In the genomic region with DNA sequence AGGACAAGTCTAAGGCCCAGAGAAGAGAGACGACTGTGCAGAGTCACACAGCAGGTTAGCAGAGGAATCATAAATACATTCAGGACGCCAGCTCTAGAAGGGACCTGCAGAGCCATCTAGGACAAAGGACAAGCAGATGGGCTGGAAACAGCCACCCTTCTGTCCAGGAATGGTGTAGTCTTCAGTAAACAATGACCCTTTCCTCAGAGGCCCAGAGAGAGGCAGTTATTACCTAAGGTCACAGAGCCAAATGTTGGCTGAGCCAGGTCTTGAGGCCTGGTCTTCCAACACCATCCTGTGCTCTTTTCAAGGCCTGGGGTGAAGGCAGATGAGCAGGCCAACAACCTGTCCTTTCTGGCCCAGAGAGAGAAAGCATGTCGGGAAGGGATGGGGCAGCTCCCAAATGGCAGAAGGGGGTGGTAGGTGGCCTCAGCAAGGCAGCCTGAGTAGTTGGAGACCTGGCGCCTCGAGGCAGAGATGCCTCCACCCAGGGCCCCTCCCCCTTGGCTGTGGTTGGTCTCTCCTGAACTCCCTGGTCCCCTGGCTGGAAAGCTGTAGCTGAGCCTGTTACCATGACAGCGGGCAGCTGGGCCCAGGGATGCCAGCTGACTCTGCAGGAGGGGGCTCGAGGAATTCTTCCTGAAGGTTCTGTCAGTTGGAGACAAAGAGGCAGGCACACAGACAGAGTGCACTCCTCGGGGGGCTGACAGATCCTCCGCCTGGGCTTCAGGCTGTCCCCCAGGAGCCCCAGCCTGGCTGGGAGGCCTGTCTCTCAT, we compare ENCODE assay signal across 22 cellular contexts. TPM values are rescaled to one million over a fixed set of nuclear protein-coding genes. Genes with fewer than 3 reads are reported as not detected.
DNase-seq lines count a peak whose midpoint lies in the region; ATAC-seq and TF ChIP-seq lines count a peak whose summit lies in the region.
"Had no signal": no experiment of that assay in that cellular context is flagged by ENCODE, and none has a peak within 500 bp of the region (broad histone marks: within the 10 kb centered on the region; RNA-seq: fewer than 3 reads in every experiment).

No MANE protein-coding gene starts in this region.

- POLR2A ChIA-PET in SK-N-SH (lab: Yijun Ruan, JAX), result no interaction called here
- POLR2A ChIA-PET in WTC11 (lab: Charles Lee), result no interaction called here
- POLR2A ChIA-PET in CD4-positive, alpha-beta T cell (lab: Charles Lee), result no interaction called here

- 0 out of 2 replicates have a peak, but pooled peaks cover 4% of the 10 kb centered on the region for H4K20me1 ChIP-seq in SK-N-SH (ENCODE audit: insufficient read depth)

- H3F3A ChIP-seq in SK-N-SH (replicated peaks; ENCODE audit: insufficient read depth), result peaks cover 3% of the 10 kb centered on the region

- intact Hi-C loops in gastrocnemius medialis (cut with DNase I; ENCODE audit: low total_unique reads), result no loop called here
- intact Hi-C loops in CD4-positive, alpha-beta T cell (cut with DNase I, micrococcal nuclease), result no loop called here

- H3K27me3 ChIP-seq in SK-N-SH (ENCODE audit: insufficient read depth) (no peaks in the 10 kb centered on the region), gastrocnemius medialis (no peaks in the 10 kb centered on the region)
- no peaks in the 10 kb centered on the region for H3K27me3 ChIP-seq in CD4-positive, alpha-beta T cell (ENCODE audit: control insufficient read depth, insufficient read depth, low read length)
- H3K27me3 ChIP-seq: adrenal gland, hepatocyte, thyroid gland had no signal

- H3K4me2 ChIP-seq in SK-N-SH, result no peak overlapping the region
- H3K4me2 ChIP-seq: hepatocyte, KMS-11 had no signal

- H3K4me1 Mint-ChIP-seq in WTC11, result no peaks in the 10 kb centered on the region
- H3K4me1 Mint-ChIP-seq in CD4-positive, alpha-beta T cell (ENCODE audit: low read depth), result no peaks in the 10 kb centered on the region
- H3K4me1 Mint-ChIP-seq: naive thymus-derived CD4-positive, alpha-beta T cell; stimulated activated naive B cell treated with anti-CD40 and anti-IgM and Interleukin-4, amounts not matched to agents 10 μg/mL and 1 μg/mL and 100 μg/mL, for 72 hours; T-helper 17 cell had no signal

- H3K27ac ChIP-seq in SK-N-SH (ENCODE audit: low read depth in 2 of 2, low read length in 1 of 2), result no peak overlapping the region; a peak in 1 of 4 replicates
- peak overlapping the region; percentile 17 for H3K27ac ChIP-seq in substantia nigra (ENCODE audit: low read depth, low read length, poor library complexity, severe bottlenecking)
- H3K27ac ChIP-seq in gastrocnemius medialis, result no peak overlapping the region
- H3K27ac ChIP-seq in CD4-positive, alpha-beta T cell (ENCODE audit: low read depth, low read length), result no peak overlapping the region
- H3K27ac ChIP-seq: hepatocyte, KMS-11, thyroid gland had no signal

- 91% methylated on average over 7 of the region's 9 CpGs for WGBS in SK-N-SH (ENCODE audit: low lambda C conversion rate)

- no peaks in the 10 kb centered on the region for H3K36me3 Mint-ChIP-seq in WTC11
- no peaks in the 10 kb centered on the region for H3K36me3 Mint-ChIP-seq in CD4-positive, alpha-beta T cell (ENCODE audit: low read depth)
- H3K36me3 Mint-ChIP-seq: CD14-positive monocyte; naive thymus-derived CD4-positive, alpha-beta T cell; stimulated activated naive B cell treated with anti-CD40 and anti-IgM and Interleukin-4, amounts not matched to agents 10 μg/mL and 1 μg/mL and 100 μg/mL, for 72 hours had no signal

- no peak for TF ChIP-seq CTCF in SK-N-SH (IDR thresholded peaks at IDR 0.05)
- no peak for TF ChIP-seq CTCF in WTC11 (IDR thresholded peaks at IDR 0.05)
- TF ChIP-seq CTCF in gastrocnemius medialis (IDR thresholded peaks at IDR 0.05 in 4 of 5, conservative IDR thresholded peaks at IDR 0.05 in 1 of 5), result no peak
- no peak for TF ChIP-seq CTCF in CD4-positive, alpha-beta T cell (IDR thresholded peaks at IDR 0.05)

- peaks cover 0 to 24% of the 10 kb centered on the region in 2 experiments; a peak in 1 of 4 replicates for H3K4me1 ChIP-seq in SK-N-SH (ENCODE audit: control insufficient read depth in 1 of 2, insufficient read depth in 2 of 2, low read depth in 1 of 2, low read length in 1 of 2)
- H3K4me1 ChIP-seq in gastrocnemius medialis, result no peaks in the 10 kb centered on the region
- H3K4me1 ChIP-seq: thyroid gland had no signal

- no peaks in the 10 kb centered on the region for H3K79me2 ChIP-seq in SK-N-SH (ENCODE audit: insufficient read depth)
- H3K79me2 ChIP-seq: hepatocyte had no signal

- no peak overlapping the region for H3K4me3 ChIP-seq in SK-N-SH (ENCODE audit: low read depth in 2 of 2, low read length in 1 of 2)
- H3K4me3 ChIP-seq in gastrocnemius medialis, result no peak overlapping the region
- H3K4me3 ChIP-seq: adrenal gland, hepatocyte, thyroid gland had no signal

- TF ChIP-seq POLR2A in gastrocnemius medialis (IDR thresholded peaks at IDR 0.05), result no peak

- CTCF ChIA-PET in SK-N-SH (lab: Yijun Ruan, JAX), result interaction anchor here (1.0 to 4.0 kb wide), 5 partner anchors 20 to 260 kb away, joined by 4 to 16 read pairs (median 10); no protein-coding TSS in a partner anchor
- CTCF ChIA-PET in WTC11 (lab: Charles Lee), result interaction anchor here (0.7 to 1.5 kb wide), 6 partner anchors 18 to 225 kb away, joined by 3 to 7 read pairs (median 3); a partner anchor contains a TSS
- CTCF ChIA-PET in CD4-positive, alpha-beta T cell (lab: Charles Lee), result no interaction called here

- DNase-seq in SK-N-SH (peak; percentile 66), WTC11 (ENCODE audit: low spot score) (peak; percentile 51), iPS-NIHi11 (ENCODE audit: low spot score) (peak; percentile 69), substantia nigra (lab: John Stamatoyannopoulos, UW) (peak in 35 of 49 donors; percentile 8 to 85 (median 45)), AG20443 (ENCODE audit: low spot score) (no peak), gastrocnemius medialis (no peak)
- DNase-seq in CD4-positive, alpha-beta T cell, result no peak
- DNase-seq: activated CD4-positive, alpha-beta T cell treated with anti-CD3 and anti-CD28 coated beads, Interleukin-2, amount 50 U/mL, for 1 hour; activated effector memory CD4-positive, alpha-beta T cell treated with anti-CD3 and anti-CD28 coated beads, Interleukin-2, amount 50 U/mL, for 16 hours; adrenal gland; naive thymus-derived CD4-positive, alpha-beta T cell; NCI-H2107; NCI-H526 treated with DMSO at 0.1 percent for 48 hours; SIG-M5; stimulated activated CD4-positive, alpha-beta T cell treated with anti-CD3 and anti-CD28 coated beads, Interleukin-1b, Interleukin-23, amount 100 ng/mL, for 48 hours; stimulated activated naive B cell treated with anti-CD40 and anti-IgM and Interleukin-4, amounts not matched to agents 10 μg/mL and 1 μg/mL and 100 μg/mL, for 72 hours; T-helper 17 cell; thyroid gland had no signal

- in situ Hi-C loops in gastrocnemius medialis (cut with MboI; ENCODE audit: low sequenced_read_pairs in 4 of 4), result no loop called here

- H3K36me3 ChIP-seq in SK-N-SH (replicated peaks in 1 of 2; ENCODE audit: control insufficient read depth in 1 of 2, insufficient read depth in 2 of 2, low read length in 1 of 2) (peaks cover 0 to 23% of the 10 kb centered on the region in 2 experiments), gastrocnemius medialis (no peaks in the 10 kb centered on the region)

- H3K27ac Mint-ChIP-seq in WTC11, result no peak overlapping the region
- no peak overlapping the region for H3K27ac Mint-ChIP-seq in CD4-positive, alpha-beta T cell
- H3K27ac Mint-ChIP-seq: naive thymus-derived CD4-positive, alpha-beta T cell; stimulated activated naive B cell treated with anti-CD40 and anti-IgM and Interleukin-4, amounts not matched to agents 10 μg/mL and 1 μg/mL and 100 μg/mL, for 72 hours; T-helper 17 cell had no signal

- H3K9me3 Mint-ChIP-seq in WTC11, result no peaks in the 10 kb centered on the region
- H3K9me3 Mint-ChIP-seq in CD4-positive, alpha-beta T cell, result no peaks in the 10 kb centered on the region
- H3K9me3 Mint-ChIP-seq: CD14-positive monocyte; naive thymus-derived CD4-positive, alpha-beta T cell; stimulated activated naive B cell treated with anti-CD40 and anti-IgM and Interleukin-4, amounts not matched to agents 10 μg/mL and 1 μg/mL and 100 μg/mL, for 72 hours had no signal

- H3K9me3 ChIP-seq in SK-N-SH, result no peaks in the 10 kb centered on the region
- no peaks in the 10 kb centered on the region for H3K9me3 ChIP-seq in gastrocnemius medialis
- H3K9me3 ChIP-seq in CD4-positive, alpha-beta T cell (ENCODE audit: control insufficient read depth, low read length), result no peaks in the 10 kb centered on the region
- H3K9me3 ChIP-seq: adrenal gland, thyroid gland had no signal

- ATAC-seq in SK-N-SH treated with all-trans-retinoic acid at 6 μM for 48 hours, result no peak
- ATAC-seq in WTC11, result peak; percentile 60
- ATAC-seq in gastrocnemius medialis, result no peak
- no peak for ATAC-seq in CD4-positive, alpha-beta T cell (ENCODE audit: poor library complexity)
- ATAC-seq: naive thymus-derived CD4-positive, alpha-beta T cell; stimulated activated naive B cell treated with anti-CD40 and anti-IgM and Interleukin-4, amounts not matched to agents 10 μg/mL and 1 μg/mL and 100 μg/mL, for 72 hours; T-helper 17 cell had no signal

- no peak overlapping the region for H3K9ac ChIP-seq in SK-N-SH
- H3K9ac ChIP-seq: KMS-11 had no signal

- no peak overlapping the region for H3K4me3 Mint-ChIP-seq in WTC11
- no peak overlapping the region for H3K4me3 Mint-ChIP-seq in CD4-positive, alpha-beta T cell
- H3K4me3 Mint-ChIP-seq: CD14-positive monocyte; naive thymus-derived CD4-positive, alpha-beta T cell; stimulated activated naive B cell treated with anti-CD40 and anti-IgM and Interleukin-4, amounts not matched to agents 10 μg/mL and 1 μg/mL and 100 μg/mL, for 72 hours; T-helper 17 cell had no signal

- TF ChIP-seq EP300 in SK-N-SH (IDR thresholded peaks at IDR 0.05; ENCODE audit: borderline replicate concordance in 1 of 2, low read depth in 1 of 2, low read length in 1 of 2), result no peak

- H3K9me2 ChIP-seq in SK-N-SH, result no peaks in the 10 kb centered on the region

- no peaks in the 10 kb centered on the region for H3K27me3 Mint-ChIP-seq in WTC11 (ENCODE audit: low read depth)
- H3K27me3 Mint-ChIP-seq in CD4-positive, alpha-beta T cell, result no peaks in the 10 kb centered on the region

- TF ChIP-seq RAD21 in SK-N-SH (IDR thresholded peaks at IDR 0.05; ENCODE audit: low read length), result no peak

- H2AFZ ChIP-seq in SK-N-SH (ENCODE audit: low read depth), result no peak overlapping the region
- H2AFZ ChIP-seq: hepatocyte had no signal

RNA-seq across cellular contexts. Expression of a gene that starts 24.8 kb away (rescaled TPM):
- polyA plus RNA-seq in SK-N-SH (2012; rRNA removed), result 20.7 and 26.1 TPM in 2 replicates
- 19.1 and 25.2 TPM in 2 replicates for polyA plus RNA-seq in SK-N-SH (2012; cell fraction: cytosol; rRNA removed)
- 24.9 and 27.9 TPM in 2 replicates for polyA plus RNA-seq in SK-N-SH (2012; cell fraction: nucleus; rRNA removed)
- total RNA-seq in WTC11 (2021) (37.7 to 38.7 TPM (median 38.1 TPM) in 3 replicates), gastrocnemius medialis (10 to 100 TPM in 2 of 4 donors, 1 to 10 TPM in 2; 2.3 to 11.4 (median 7.4) TPM)
- under 1 TPM; 0.19 to 0.25 TPM for total RNA-seq in CD4-positive, alpha-beta T cell
- polyA plus RNA-seq: CD14-positive monocyte had no signal

RNA-seq across cellular contexts. Expression of a gene that starts 56.9 kb away (rescaled TPM):
- 17.4 and 23.4 TPM in 2 replicates for polyA plus RNA-seq in SK-N-SH (2012; rRNA removed)
- 12.4 and 17.6 TPM in 2 replicates for polyA plus RNA-seq in SK-N-SH (2012; cell fraction: cytosol; rRNA removed)
- polyA plus RNA-seq in SK-N-SH (2012; cell fraction: nucleus; rRNA removed), result 17.6 and 18.8 TPM in 2 replicates
- total RNA-seq in WTC11 (2021) (22.5 to 24.9 TPM (median 24.7 TPM) in 3 replicates), gastrocnemius medialis (10 to 100 TPM; 18.7 to 24.4 (median 21.2) TPM)
- 10 to 100 TPM; 22.5 to 24.3 TPM for total RNA-seq in CD4-positive, alpha-beta T cell

Comparison
In these comparisons a context has a peak if more than half of its experiments do, and no peak if none do; other contexts are left out.
1. DNase-seq: peak in SK-N-SH (single experiment), WTC11 (single experiment), iPS-NIHi11 (single experiment) and substantia nigra (35 of 49); none in AG20443 (single experiment), gastrocnemius medialis (0 of 2) and CD4-positive, alpha-beta T cell (0 of 10).